Comparison of ENCODE assay signal across 6 cellular contexts in the genomic region with DNA sequence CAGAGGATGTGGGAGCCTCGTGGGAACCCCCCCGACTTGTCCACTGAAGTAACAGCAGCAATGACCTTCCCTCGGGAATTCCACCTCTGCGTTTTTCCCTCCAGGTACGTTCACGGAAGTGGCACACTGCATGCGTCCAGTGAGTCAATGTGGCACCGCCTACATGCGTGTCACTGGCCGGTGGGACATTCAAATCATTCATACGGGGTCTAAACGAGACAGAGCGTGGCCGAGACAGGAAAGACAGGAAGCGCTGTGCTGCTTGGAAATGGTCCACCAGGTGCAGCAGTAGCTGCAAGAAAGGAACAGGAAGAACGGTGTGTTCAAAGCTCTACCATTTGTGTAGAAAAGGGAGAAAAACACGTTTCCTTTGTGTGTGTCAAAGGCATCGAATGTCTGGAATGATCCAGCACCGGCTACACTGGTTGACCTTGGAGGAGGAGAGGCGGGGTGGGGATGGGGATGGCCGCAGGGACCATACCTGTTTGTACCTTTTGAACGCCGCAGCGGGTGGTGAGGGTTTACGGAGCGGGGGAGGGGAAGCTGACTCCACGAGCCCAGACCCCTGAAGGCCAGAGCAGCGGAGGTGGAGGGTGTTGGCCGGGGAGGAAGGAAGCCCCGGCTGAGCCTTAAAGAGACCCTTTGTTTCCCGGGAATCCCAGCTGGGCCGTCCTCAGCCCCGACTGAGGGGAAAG. TPM values are rescaled to one million over a fixed set of nuclear protein-coding genes. Genes with fewer than 3 reads are reported as not detected.
DNase-seq lines count a peak whose midpoint lies in the region; ATAC-seq and TF ChIP-seq lines count a peak whose summit lies in the region.

No MANE protein-coding gene starts in this region.

- TF ChIP-seq POLR2A in spleen (IDR thresholded peaks at IDR 0.05) (no peak), erythroblast (IDR thresholded peaks at IDR 0.05; ENCODE audit: low read length) (no peak)

- H3K27me3 ChIP-seq in spleen (replicated peaks in 1 of 7) = no peaks in the 10 kb centered on the region

- peak overlapping the region; percentile 49 to 92 (median 86) for H3K27ac ChIP-seq in spleen

- peaks cover 17 to 68% (median 49%) of the 10 kb centered on the region in 6 donors for H3K4me1 ChIP-seq in spleen

- peak overlapping the region; percentile 80 to 100 (median 96) for H3K4me3 ChIP-seq in spleen

- no peaks in the 10 kb centered on the region for H3K36me3 ChIP-seq in spleen

- DNase-seq in CD1c-positive myeloid dendritic cell (ENCODE audit: extremely low spot score) (peak; percentile 39), NCI-H748 treated with DMSO at 0.1 percent for 48 hours (lab: John Stamatoyannopoulos, UW) (peak; percentile 6), epidermal melanocyte (ENCODE audit: insufficient read length, low spot score) (peak; percentile 20), spleen (peak; percentile 88), erythroblast (lab: John Stamatoyannopoulos, UW) (no peak)

- TF ChIP-seq CTCF in spleen (IDR thresholded peaks at IDR 0.05 in 8 of 11, conservative IDR thresholded peaks at IDR 0.05 in 3 of 11) = peak in 1 of 11 experiments; percentile 10

- intact Hi-C loops in spleen (cut with DNase I; ENCODE audit: low total_unique reads) = no loop called here

- no peak for ATAC-seq in GM19395 (IDR thresholded peaks at IDR 0.05; ENCODE audit: unreplicated experiment)

- H3K9me3 ChIP-seq in spleen = no peaks in the 10 kb centered on the region

- WGBS in spleen, 5 donors = 14 to 32% (median 18%) methylated on average over 29 to 33 of the region's 33 CpGs

RNA-seq across cellular contexts. Expression of a gene that starts 1.7 kb away (rescaled TPM):
- 10 to 100 TPM; 35.7 to 63.2 (median 51.0) TPM for total RNA-seq in spleen
- 10 to 100 TPM; 19.5 to 40.6 (median 32.2) TPM for polyA plus RNA-seq in spleen

RNA-seq across cellular contexts. Expression of a gene that starts 13.1 kb away (rescaled TPM):
- total RNA-seq in spleen = 10 to 100 TPM; 38.0 to 64.1 (median 48.0) TPM
- polyA plus RNA-seq in spleen = 100 to 1,000 TPM in 1 of 3 donors, 10 to 100 TPM in 2; 85.0 to 108 (median 85.7) TPM

RNA-seq across cellular contexts. Expression of a gene that starts 13.5 kb away (rescaled TPM):
- total RNA-seq in spleen = 10 to 100 TPM; 27.3 to 71.4 (median 50.0) TPM
- polyA plus RNA-seq in spleen = 10 to 100 TPM; 43.4 to 75.8 (median 67.7) TPM

RNA-seq across cellular contexts. Expression of a gene that starts 18.2 kb away (rescaled TPM):
- 10 to 100 TPM in 5 of 7 donors, 1 to 10 TPM in 2; 8.9 to 14.8 (median 11.7) TPM for total RNA-seq in spleen
- polyA plus RNA-seq in spleen = 10 to 100 TPM in 2 of 3 donors, 1 to 10 TPM in 1; 9.1 to 19.5 (median 14.1) TPM

RNA-seq across cellular contexts. Expression of a gene that starts 30.9 kb away (rescaled TPM):
- total RNA-seq in spleen = 10 to 100 TPM; 22.6 to 27.3 (median 24.8) TPM
- 10 to 100 TPM; 12.9 to 22.7 (median 13.6) TPM for polyA plus RNA-seq in spleen

Comparison
In these comparisons a context has a peak if more than half of its experiments do, and no peak if none do; other contexts are left out.
1. DNase-seq: peak in CD1c-positive myeloid dendritic cell (single experiment), NCI-H748 treated with DMSO at 0.1 percent for 48 hours (single experiment), epidermal melanocyte (single experiment) and spleen (single experiment); none in erythroblast (0 of 2).